ENCODE assay signal across 12 cellular contexts in genomic region chr12:43551971-43552559, GRCh38. TPM values are rescaled to one million over a fixed set of nuclear protein-coding genes. Genes with fewer than 3 reads are reported as not detected.
A peak's percentile ranks its signal among the peaks of the same experiment; 100 is the strongest.
DNase-seq lines count a peak whose midpoint lies in the region; ATAC-seq, FAIRE-seq and TF ChIP-seq lines count a peak whose summit lies in the region.
"Had no signal": no experiment of that assay in that cellular context is flagged by ENCODE, and none has a peak within 500 bp of the region (broad histone marks: within the 10 kb centered on the region; RNA-seq: fewer than 3 reads in every experiment).

TSS of gene ADAMTS20 (minus strand) at chr12:43552203. CDS start at chr12:43551921, 282 bp downstream.

- POLR2A ChIA-PET in BJ (lab: Charles Lee) (no interaction called here), endothelial cell of umbilical vein (lab: Charles Lee) (no interaction called here)

- peaks cover 44% of the 10 kb centered on the region for H3K27me3 Mint-ChIP-seq in nephron (ENCODE audit: low read depth)
- H3K27me3 Mint-ChIP-seq in activated naive CD4-positive, alpha-beta T cell treated with anti-CD3 and anti-CD28 coated beads for 36 hours (ENCODE audit: low read depth) = peaks cover 36% of the 10 kb centered on the region

- H3K4me1 ChIP-seq in endothelial cell of umbilical vein (ENCODE audit: control insufficient read depth, extremely low read depth, insufficient read depth, low read length) = no peaks in the 10 kb centered on the region

- TF ChIP-seq CTCF in BJ (IDR thresholded peaks at IDR 0.05; ENCODE audit: insufficient read depth, low read depth, low read length) = no peak
- TF ChIP-seq CTCF in endothelial cell of umbilical vein (IDR thresholded peaks at IDR 0.05; ENCODE audit: extremely low read depth in 1 of 2, insufficient read depth in 1 of 2, low read depth in 1 of 2, low read length in 2 of 2) = no peak
- TF ChIP-seq CTCF in nephron (IDR thresholded peaks at IDR 0.05; ENCODE audit: unreplicated experiment in 3 of 3) = peak; percentile 46 to 56 (median 50)

- no peaks in the 10 kb centered on the region for H3K9me1 ChIP-seq in endothelial cell of umbilical vein (replicated peaks; ENCODE audit: control insufficient read depth, extremely low read depth, insufficient read depth, low read length)

- H3K27ac Mint-ChIP-seq in nephron = peak within 1 kb of the TSS in 2 of 3 experiments; percentile 10 to 55
- H3K27ac Mint-ChIP-seq in activated naive CD4-positive, alpha-beta T cell treated with anti-CD3 and anti-CD28 coated beads for 36 hours = no peak within 1 kb of the TSS
- H3K27ac Mint-ChIP-seq: activated CD4-positive, alpha-beta T cell treated with anti-CD3 and anti-CD28 coated beads, Interleukin-2, amount 10 ng/mL, durations not matched to agents 24 days and 14 days had no signal

- H3K36me3 Mint-ChIP-seq in nephron (ENCODE audit: low read depth) = peaks cover 4% of the 10 kb centered on the region
- peaks cover 3% of the 10 kb centered on the region for H3K36me3 Mint-ChIP-seq in activated naive CD4-positive, alpha-beta T cell treated with anti-CD3 and anti-CD28 coated beads for 36 hours (ENCODE audit: low read depth)

- peak within 1 kb of the TSS; percentile 21 for H2AFZ ChIP-seq in endothelial cell of umbilical vein (ENCODE audit: low read depth, low read length)
- H2AFZ ChIP-seq: PC-9 had no signal

- FAIRE-seq in endothelial cell of umbilical vein (lab: Jason Lieb, UNC) = no peak

- DNase-seq in BJ (ENCODE audit: low read depth) (no peak), NCI-H2171 (lab: John Stamatoyannopoulos, UW) (peak; percentile 42), endothelial cell of umbilical vein (ENCODE audit: low read depth, low spot score) (no peak), CD1c-positive myeloid dendritic cell (ENCODE audit: extremely low spot score) (no peak)
- no peak for DNase-seq in activated naive CD4-positive, alpha-beta T cell treated with anti-CD3 and anti-CD28 coated beads for 36 hours
- no peak for DNase-seq in activated effector memory CD4-positive, alpha-beta T cell treated with Interleukin-2 at 50 U/mL for 16 hours
- DNase-seq: activated CD4-positive, alpha-beta T cell treated with anti-CD3 and anti-CD28 coated beads, Interleukin-2, amount 10 ng/mL, durations not matched to agents 24 days and 14 days; cerebellar nuclear complex; left ventricle myocardium superior; PC-9 had no signal

- no peaks in the 10 kb centered on the region for H3K4me1 Mint-ChIP-seq in nephron
- peaks cover 2% of the 10 kb centered on the region for H3K4me1 Mint-ChIP-seq in activated naive CD4-positive, alpha-beta T cell treated with anti-CD3 and anti-CD28 coated beads for 36 hours (ENCODE audit: low read depth)
- H3K4me1 Mint-ChIP-seq: activated CD4-positive, alpha-beta T cell treated with anti-CD3 and anti-CD28 coated beads, Interleukin-2, amount 10 ng/mL, durations not matched to agents 24 days and 14 days had no signal

- peak within 1 kb of the TSS; percentile 42 for H3K4me2 ChIP-seq in endothelial cell of umbilical vein (ENCODE audit: insufficient read depth, low read length)
- H3K4me2 ChIP-seq: PC-9 had no signal

- no peaks in the 10 kb centered on the region for H3K79me2 ChIP-seq in endothelial cell of umbilical vein (ENCODE audit: control insufficient read depth, insufficient read depth, low read length)

- H4K20me1 ChIP-seq in endothelial cell of umbilical vein (replicated peaks; ENCODE audit: control insufficient read depth, extremely low read depth, insufficient read depth, low read length) = no peaks in the 10 kb centered on the region

- H3K4me3 Mint-ChIP-seq in nephron = peak within 1 kb of the TSS; percentile 91 to 96 (median 92)
- H3K4me3 Mint-ChIP-seq in activated naive CD4-positive, alpha-beta T cell treated with anti-CD3 and anti-CD28 coated beads for 36 hours = no peak within 1 kb of the TSS
- H3K4me3 Mint-ChIP-seq: activated CD4-positive, alpha-beta T cell treated with anti-CD3 and anti-CD28 coated beads, Interleukin-2, amount 10 ng/mL, durations not matched to agents 24 days and 14 days had no signal

- H3K9ac ChIP-seq in endothelial cell of umbilical vein (replicated peaks; ENCODE audit: extremely low read depth, insufficient read depth, low read length) = no peak within 1 kb of the TSS

- peaks cover 14% of the 10 kb centered on the region for H3K27me3 ChIP-seq in BJ (ENCODE audit: control insufficient read depth, insufficient read depth, low read length)
- peaks cover 24 to 42% of the 10 kb centered on the region in 2 experiments for H3K27me3 ChIP-seq in endothelial cell of umbilical vein (ENCODE audit: control insufficient read depth in 2 of 2, insufficient read depth in 2 of 2, low read length in 2 of 2)

- no peaks in the 10 kb centered on the region for H3K9me3 ChIP-seq in endothelial cell of umbilical vein (replicated peaks; ENCODE audit: control insufficient read depth, insufficient read depth, low read length)

- dilution Hi-C loops in endothelial cell of umbilical vein (cut with MboI; ENCODE audit: extremely low pct_ligation_motif_present, low sequenced_read_pairs) = no loop called here

- no peak for ATAC-seq in GM18519 (IDR thresholded peaks at IDR 0.05; ENCODE audit: low FRiP score, unreplicated experiment)
- ATAC-seq: left ventricle myocardium superior had no signal

- CTCF ChIA-PET in BJ (lab: Yijun Ruan, JAX) = no interaction called here
- CTCF ChIA-PET in endothelial cell of umbilical vein (lab: Charles Lee) = no interaction called here
- CTCF ChIA-PET in activated naive CD4-positive, alpha-beta T cell treated with anti-CD3 and anti-CD28 coated beads for 36 hours (lab: Charles Lee) = interaction anchor here (0.6 kb wide), 1 partner anchor 124 kb away, joined by 3 read pairs; no protein-coding TSS in a partner anchor

- H3K27ac ChIP-seq in endothelial cell of umbilical vein (ENCODE audit: insufficient read depth, low read depth, low read length) = no peak within 1 kb of the TSS
- H3K27ac ChIP-seq: PC-9 had no signal

- intact Hi-C loops in endothelial cell of umbilical vein (cut with micrococcal nuclease) = no loop called here
- intact Hi-C loops in activated naive CD4-positive, alpha-beta T cell treated with anti-CD3 and anti-CD28 coated beads for 36 hours (cut with micrococcal nuclease) = no loop called here

- H3K4me3 ChIP-seq in BJ (ENCODE audit: low read depth, low read length) (peak within 1 kb of the TSS; percentile 11; the same call in 1 of the 2 replicates), endothelial cell of umbilical vein (replicated peaks in 1 of 3; ENCODE audit: insufficient read depth in 1 of 3, low read depth in 1 of 3, low read length in 3 of 3) (peak within 1 kb of the TSS in 1 of 3 experiments; percentile 10)
- H3K4me3 ChIP-seq: PC-9 had no signal

- no peak for TF ChIP-seq POLR2A in endothelial cell of umbilical vein (IDR thresholded peaks at IDR 0.05; ENCODE audit: low read depth, low read length)

- peaks cover 8% of the 10 kb centered on the region for H3K9me3 Mint-ChIP-seq in nephron
- H3K9me3 Mint-ChIP-seq in activated naive CD4-positive, alpha-beta T cell treated with anti-CD3 and anti-CD28 coated beads for 36 hours = peaks cover 8% of the 10 kb centered on the region

- BruUV-seq in endothelial cell of umbilical vein (replicated peaks; lab: Mats Ljungman, UMichigan) = no TSS peak

- no peaks in the 10 kb centered on the region for H3K36me3 ChIP-seq in BJ (ENCODE audit: control insufficient read depth, insufficient read depth, low read length)
- H3K36me3 ChIP-seq in endothelial cell of umbilical vein (ENCODE audit: control insufficient read depth in 2 of 2, extremely low read depth in 1 of 2, insufficient read depth in 2 of 2, low read length in 2 of 2) = no peaks in the 10 kb centered on the region

TF ChIP-seq in endothelial cell of umbilical vein, 7 proteins besides CTCF, POLR2A, EP300 and RAD21:
- no peak for TF ChIP-seq MYC (IDR thresholded peaks at IDR 0.05; ENCODE audit: low read depth, low read length)
- no peak for TF ChIP-seq GATA2 (IDR thresholded peaks at IDR 0.05; ENCODE audit: insufficient read depth, insufficient read length, low read depth, low read length)
- no peak for TF ChIP-seq POLR2AphosphoS5 (IDR thresholded peaks at IDR 0.05; ENCODE audit: insufficient read depth, low read depth, low read length)
- no peak for TF ChIP-seq EZH2 (IDR thresholded peaks at IDR 0.05; ENCODE audit: borderline replicate concordance, low read depth, low read length, severe bottlenecking)
- TF ChIP-seq FOS (IDR thresholded peaks at IDR 0.05; ENCODE audit: borderline replicate concordance, insufficient read depth, low read length) = no peak
- TF ChIP-seq MAX (IDR thresholded peaks at IDR 0.05; ENCODE audit: insufficient read depth, insufficient read length) = no peak
- no peak for TF ChIP-seq JUN (IDR thresholded peaks at IDR 0.05; ENCODE audit: borderline replicate concordance, insufficient read depth, insufficient read length, low read depth)

RNA-seq across cellular contexts. Expression of gene ADAMTS20, which starts in this region (rescaled TPM):
- 0.01 TPM in 1 of 2 replicates, not detected in the other for polyA plus RNA-seq in BJ (2011; rRNA removed)
- not detected in 2 replicates for polyA minus RNA-seq in BJ (2011; rRNA and poly(A)+ RNA removed)
- not detected in 2 replicates for total RNA-seq in endothelial cell of umbilical vein
- not detected in 2 replicates for polyA plus RNA-seq in endothelial cell of umbilical vein
- polyA plus RNA-seq in endothelial cell of umbilical vein (2011; cell fraction: cytosol; rRNA removed) = not detected in 2 replicates
- not detected in 2 replicates for polyA plus RNA-seq in endothelial cell of umbilical vein (2011; cell fraction: nucleus; rRNA removed)
- polyA plus RNA-seq in endothelial cell of umbilical vein (2012) = not detected in 2 replicates
- not detected in 2 replicates for polyA minus RNA-seq in endothelial cell of umbilical vein
- polyA minus RNA-seq in endothelial cell of umbilical vein (2011; cell fraction: cytosol; rRNA and poly(A)+ RNA removed) = not detected
- not detected in 2 replicates for polyA minus RNA-seq in endothelial cell of umbilical vein (2011; cell fraction: nucleus; rRNA and poly(A)+ RNA removed)
- not detected for total RNA-seq in activated naive CD4-positive, alpha-beta T cell treated with anti-CD3 and anti-CD28 coated beads for 36 hours
- total RNA-seq: activated CD4-positive, alpha-beta T cell treated with anti-CD3 and anti-CD28 coated beads, Interleukin-2, amount 10 ng/mL, durations not matched to agents 24 days and 14 days; left ventricle myocardium superior had no signal

Comparison
In these comparisons a context has a peak if more than half of its experiments do, and no peak if none do; other contexts are left out.
1. CTCF ChIP-seq: peak in nephron (3 of 3); none in BJ (single experiment) and endothelial cell of umbilical vein (0 of 2).